Comparison of ENCODE assay signal across 22 cellular contexts in genomic region chr6:14770572-14770971, GRCh38.
DNase-seq lines count a peak whose midpoint lies in the region; TF ChIP-seq lines count a peak whose summit lies in the region.
"Had no signal": no experiment of that assay in that cellular context is flagged by ENCODE, and none has a peak within 500 bp of the region (broad histone marks: within the 10 kb centered on the region; RNA-seq: fewer than 3 reads in every experiment).

No MANE protein-coding gene starts in this region.

- TF ChIP-seq CTCF in fibroblast of villous mesenchyme (IDR thresholded peaks at IDR 0.05; ENCODE audit: insufficient read depth, low read depth, low read length) (no peak), osteoblast (IDR thresholded peaks at IDR 0.05; ENCODE audit: extremely low read depth, low read depth, low read length) (no peak), mesothelial cell of epicardium (IDR thresholded peaks at IDR 0.05; ENCODE audit: unreplicated experiment) (no peak)

- no peaks in the 10 kb centered on the region for H3K9me3 Mint-ChIP-seq in activated naive CD4-positive, alpha-beta T cell treated with anti-CD3 and anti-CD28 coated beads for 36 hours
- H3K9me3 Mint-ChIP-seq in mesothelial cell of epicardium, result peaks cover 21% of the 10 kb centered on the region
- H3K9me3 Mint-ChIP-seq: activated CD4-positive, alpha-beta memory T cell treated with anti-CD3 and anti-CD28 coated beads for 36 hours; activated T-cell treated with anti-CD3 and anti-CD28 coated beads, Interleukin-2, amount 50 U/mL, for 72 hours; effector memory CD8-positive, alpha-beta T cell; stimulated activated naive B cell treated with anti-CD40 and anti-IgM and Interleukin-4, amounts not matched to agents 10 μg/mL and 1 μg/mL and 100 μg/mL, for 72 hours had no signal

- H3K36me3 ChIP-seq in osteoblast (ENCODE audit: insufficient read depth, low read length), result no peaks in the 10 kb centered on the region
- H3K36me3 ChIP-seq: upper lobe of left lung had no signal

- no peaks in the 10 kb centered on the region for H3K79me2 ChIP-seq in osteoblast (ENCODE audit: insufficient read depth, low read length)

- H3K27ac Mint-ChIP-seq in activated naive CD4-positive, alpha-beta T cell treated with anti-CD3 and anti-CD28 coated beads for 36 hours, result no peak overlapping the region
- no peak overlapping the region for H3K27ac Mint-ChIP-seq in mesothelial cell of epicardium
- H3K27ac Mint-ChIP-seq: activated CD4-positive, alpha-beta memory T cell treated with anti-CD3 and anti-CD28 coated beads for 36 hours; activated naive CD8-positive, alpha-beta T cell; activated T-cell treated with anti-CD3 and anti-CD28 coated beads, Interleukin-2, amount 50 U/mL, for 72 hours; effector memory CD8-positive, alpha-beta T cell; stimulated activated naive B cell treated with anti-CD40 and anti-IgM and Interleukin-4, amounts not matched to agents 10 μg/mL and 1 μg/mL and 100 μg/mL, for 72 hours had no signal

- peak overlapping the region; percentile 31 for H2AFZ ChIP-seq in osteoblast (ENCODE audit: low read length)
- H2AFZ ChIP-seq: GM23248 had no signal

- CTCF ChIA-PET in activated naive CD4-positive, alpha-beta T cell treated with anti-CD3 and anti-CD28 coated beads for 36 hours (lab: Charles Lee), result no interaction called here

- intact Hi-C loops in activated naive CD4-positive, alpha-beta T cell treated with anti-CD3 and anti-CD28 coated beads for 36 hours (cut with micrococcal nuclease), result no loop called here

- H3K27me3 ChIP-seq in osteoblast (ENCODE audit: insufficient read depth, low read length), result no peaks in the 10 kb centered on the region
- H3K27me3 ChIP-seq: upper lobe of left lung had no signal

- H3K27ac ChIP-seq in osteoblast (ENCODE audit: low read depth, low read length), result no peak overlapping the region
- H3K27ac ChIP-seq: C4-2B, GM23248, upper lobe of left lung had no signal

- DNase-seq in ELR (ENCODE audit: low read depth), result peak; percentile 52
- peak; percentile 82 for DNase-seq in amniotic epithelial cell (ENCODE audit: low read depth)
- DNase-seq in fibroblast of villous mesenchyme (ENCODE audit: low read depth), result peak; percentile 79
- peak; percentile 80 for DNase-seq in osteoblast (ENCODE audit: insufficient read length, low spot score, missing footprints)
- no peak for DNase-seq in NCI-H1436 treated with DMSO at 0.1 percent for 48 hours (lab: John Stamatoyannopoulos, UW)
- DNase-seq in activated naive CD4-positive, alpha-beta T cell treated with anti-CD3 and anti-CD28 coated beads for 36 hours, result no peak
- DNase-seq in mesothelial cell of epicardium (ENCODE audit: low spot score in 2 of 2, unreplicated experiment in 2 of 2), result no peak
- no peak for DNase-seq in stimulated activated CD4-positive, alpha-beta T cell treated with anti-CD3 and anti-CD28 coated beads, Interleukin-4, amount 100 ng/mL, for 24 hours
- DNase-seq: activated CD4-positive, alpha-beta memory T cell treated with anti-CD3 and anti-CD28 coated beads for 36 hours; activated T-cell treated with anti-CD3 and anti-CD28 coated beads, Interleukin-2, amount 50 U/mL, for 72 hours; central memory CD4-positive, alpha-beta T cell; effector memory CD8-positive, alpha-beta T cell; GM23248; mammary epithelial cell; NCI-H1694 treated with DMSO at 0.1 percent for 48 hours; NCI-H510A treated with DMSO at 0.1 percent for 48 hours; stimulated activated naive B cell treated with anti-CD40 and anti-IgM and Interleukin-4, amounts not matched to agents 10 μg/mL and 1 μg/mL and 100 μg/mL, for 72 hours; T-helper 1 cell; upper lobe of left lung had no signal

- no peaks in the 10 kb centered on the region for H3K27me3 Mint-ChIP-seq in activated naive CD4-positive, alpha-beta T cell treated with anti-CD3 and anti-CD28 coated beads for 36 hours (ENCODE audit: low read depth)
- no peaks in the 10 kb centered on the region for H3K27me3 Mint-ChIP-seq in mesothelial cell of epicardium (ENCODE audit: low read depth)
- H3K27me3 Mint-ChIP-seq: activated naive CD8-positive, alpha-beta T cell; stimulated activated naive B cell treated with anti-CD40 and anti-IgM and Interleukin-4, amounts not matched to agents 10 μg/mL and 1 μg/mL and 100 μg/mL, for 72 hours had no signal

- H3K4me3 Mint-ChIP-seq in activated naive CD4-positive, alpha-beta T cell treated with anti-CD3 and anti-CD28 coated beads for 36 hours, result no peak overlapping the region
- H3K4me3 Mint-ChIP-seq in mesothelial cell of epicardium, result no peak overlapping the region
- H3K4me3 Mint-ChIP-seq: activated CD4-positive, alpha-beta memory T cell treated with anti-CD3 and anti-CD28 coated beads for 36 hours; activated naive CD8-positive, alpha-beta T cell; activated T-cell treated with anti-CD3 and anti-CD28 coated beads, Interleukin-2, amount 50 U/mL, for 72 hours; effector memory CD8-positive, alpha-beta T cell; nephron had no signal

- H3K4me3 ChIP-seq in fibroblast of villous mesenchyme (ENCODE audit: low read depth, low read length) (no peak overlapping the region), osteoblast (ENCODE audit: insufficient read depth, low read length) (no peak overlapping the region)
- H3K4me3 ChIP-seq: GM23248, upper lobe of left lung had no signal

- no peak overlapping the region for H3K4me2 ChIP-seq in osteoblast (ENCODE audit: insufficient read depth, low read length)

- no peaks in the 10 kb centered on the region for H3K9me3 ChIP-seq in osteoblast (ENCODE audit: low read depth, low read length)
- H3K9me3 ChIP-seq: upper lobe of left lung had no signal

- no peaks in the 10 kb centered on the region for H3K4me1 Mint-ChIP-seq in activated naive CD4-positive, alpha-beta T cell treated with anti-CD3 and anti-CD28 coated beads for 36 hours (ENCODE audit: low read depth)
- H3K4me1 Mint-ChIP-seq in mesothelial cell of epicardium, result peaks cover 29% of the 10 kb centered on the region

- H3K36me3 Mint-ChIP-seq in activated naive CD4-positive, alpha-beta T cell treated with anti-CD3 and anti-CD28 coated beads for 36 hours (ENCODE audit: low read depth), result no peaks in the 10 kb centered on the region
- H3K36me3 Mint-ChIP-seq in mesothelial cell of epicardium, result no peaks in the 10 kb centered on the region
- H3K36me3 Mint-ChIP-seq: activated CD4-positive, alpha-beta memory T cell treated with anti-CD3 and anti-CD28 coated beads for 36 hours; activated naive CD8-positive, alpha-beta T cell; stimulated activated naive B cell treated with anti-CD40 and anti-IgM and Interleukin-4, amounts not matched to agents 10 μg/mL and 1 μg/mL and 100 μg/mL, for 72 hours had no signal

- H4K20me1 ChIP-seq in osteoblast (ENCODE audit: insufficient read depth, low read length), result no peaks in the 10 kb centered on the region

- no peaks in the 10 kb centered on the region for H3K4me1 ChIP-seq in osteoblast (ENCODE audit: insufficient read depth, low read length)
- H3K4me1 ChIP-seq: upper lobe of left lung had no signal

Comparison
In these comparisons a context has a peak if more than half of its experiments do, and no peak if none do; other contexts are left out.
1. DNase-seq: peak in ELR (single experiment), amniotic epithelial cell (single experiment), fibroblast of villous mesenchyme (single experiment) and osteoblast (single experiment); none in NCI-H1436 treated with DMSO at 0.1 percent for 48 hours (single experiment), activated naive CD4-positive, alpha-beta T cell treated with anti-CD3 and anti-CD28 coated beads for 36 hours (single experiment), mesothelial cell of epicardium (0 of 2) and stimulated activated CD4-positive, alpha-beta T cell treated with anti-CD3 and anti-CD28 coated beads, Interleukin-4, amount 100 ng/mL, for 24 hours (single experiment).